Comparison of ENCODE assay signal across 19 cellular contexts in the genomic region with DNA sequence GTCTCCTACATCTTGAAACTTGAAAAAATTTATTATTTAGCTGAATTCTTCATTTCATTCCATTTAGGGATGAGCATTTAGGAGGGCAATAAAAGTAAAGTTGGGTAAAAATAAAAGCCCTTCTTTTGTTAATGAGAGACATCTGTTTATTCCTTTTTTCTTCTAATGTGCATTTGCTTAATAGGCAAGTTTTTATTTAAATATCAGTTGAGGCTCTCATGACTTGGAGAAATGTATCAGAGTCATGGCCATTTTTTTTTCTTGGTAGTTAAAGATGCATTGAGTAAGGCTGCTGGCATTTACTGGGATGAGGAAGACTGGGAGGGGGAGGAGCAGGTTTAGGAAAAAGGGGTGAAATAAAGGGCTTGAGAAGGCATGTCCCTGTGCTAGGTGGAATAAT.
"Had no signal": no experiment of that assay in that cellular context is flagged by ENCODE, and none has a peak within 500 bp of the region (broad histone marks: within the 10 kb centered on the region; RNA-seq: fewer than 3 reads in every experiment).

No MANE protein-coding gene starts in this region.

- H3K27ac ChIP-seq: left ventricle myocardium inferior, right lobe of liver, transverse colon, VCaP had no signal

- H3K36me3 ChIP-seq: left ventricle myocardium inferior, right lobe of liver, transverse colon had no signal

- H3K4me3 ChIP-seq: left ventricle myocardium inferior, right lobe of liver, transverse colon had no signal

- H3K27me3 ChIP-seq: right lobe of liver, transverse colon had no signal

- H3K9me3 ChIP-seq: left ventricle myocardium inferior, right lobe of liver, transverse colon had no signal

- DNase-seq: activated CD4-positive, alpha-beta memory T cell treated with anti-CD3 and anti-CD28 coated beads, Interleukin-2, amount 10 ng/mL, durations not matched to agents 7 days and 5 days; activated CD4-positive, alpha-beta T cell treated with anti-CD3 and anti-CD28 coated beads, Interleukin-2, amount 10 ng/mL, durations not matched to agents 24 days and 14 days; activated CD8-positive, alpha-beta memory T cell treated with anti-CD3 and anti-CD28 coated beads, Interleukin-2, amount 10 ng/mL, durations not matched to agents 7 days and 5 days; activated gamma-delta T cell; anterior cingulate cortex; erythroblast; hypothalamus; left ventricle myocardium inferior; naive thymus-derived CD4-positive, alpha-beta T cell; occipital lobe; posterior cingulate gyrus; right lobe of liver; small intestine; stimulated activated CD4-positive, alpha-beta T cell treated with anti-CD3 and anti-CD28 coated beads, Interleukin-2, amount 100 ng/mL, for 48 hours; stimulated activated CD8-positive, alpha-beta memory T cell treated with anti-CD3 and anti-CD28 coated beads, Interleukin-4, amount 100 ng/mL, for 48 hours; stimulated activated naive B cell treated with anti-CD40 and anti-IgM and Interleukin-4, amounts not matched to agents 10 μg/mL and 1 μg/mL and 100 μg/mL, for 72 hours; transverse colon had no signal

- H3K4me1 ChIP-seq: left ventricle myocardium inferior, right lobe of liver, transverse colon had no signal

- ATAC-seq: activated CD4-positive, CD25-positive, alpha-beta regulatory T cell treated with anti-CD3 and anti-CD28 coated beads, Interleukin-2, amount 50 U/mL, for 24 hours; activated CD8-positive, alpha-beta memory T cell treated with anti-CD3 and anti-CD28 coated beads, Interleukin-2, amount 10 ng/mL, durations not matched to agents 7 days and 5 days; naive thymus-derived CD4-positive, alpha-beta T cell; right lobe of liver; stimulated activated naive B cell treated with anti-CD40 and anti-IgM and Interleukin-4, amounts not matched to agents 10 μg/mL and 1 μg/mL and 100 μg/mL, for 72 hours had no signal
